Comparison of ENCODE assay signal across 8 cellular contexts in the genomic region with DNA sequence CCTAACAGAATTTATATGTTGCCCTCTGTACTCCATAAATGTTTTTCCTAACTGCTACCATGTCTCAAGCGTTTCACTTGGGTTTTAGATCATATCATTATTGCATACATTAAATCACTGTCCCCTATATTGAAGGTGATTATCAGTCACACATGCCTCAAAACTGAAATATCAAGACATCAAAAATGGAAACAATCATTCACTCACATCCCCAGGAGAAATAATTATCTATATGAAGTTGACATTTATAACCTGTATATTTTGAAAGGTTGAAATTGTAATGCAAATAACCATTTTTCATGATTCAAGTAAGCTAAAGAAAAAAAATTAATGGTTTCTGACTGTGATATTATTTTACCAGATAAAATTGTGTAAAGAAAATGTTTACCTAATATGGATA.
"Had no signal": no experiment of that assay in that cellular context is flagged by ENCODE, and none has a peak within 500 bp of the region (broad histone marks: within the 10 kb centered on the region; RNA-seq: fewer than 3 reads in every experiment).

No MANE protein-coding gene starts in this region.

- DNase-seq: GDM1, GF-D8 had no signal

- H3K4me3 ChIP-seq: GM12878 had no signal

- FAIRE-seq: G401.6, GM12878, GM12891, GM12892, GM18507, GM19239 had no signal
